Comparison of ENCODE assay signal across 8 cellular contexts in the genomic region with DNA sequence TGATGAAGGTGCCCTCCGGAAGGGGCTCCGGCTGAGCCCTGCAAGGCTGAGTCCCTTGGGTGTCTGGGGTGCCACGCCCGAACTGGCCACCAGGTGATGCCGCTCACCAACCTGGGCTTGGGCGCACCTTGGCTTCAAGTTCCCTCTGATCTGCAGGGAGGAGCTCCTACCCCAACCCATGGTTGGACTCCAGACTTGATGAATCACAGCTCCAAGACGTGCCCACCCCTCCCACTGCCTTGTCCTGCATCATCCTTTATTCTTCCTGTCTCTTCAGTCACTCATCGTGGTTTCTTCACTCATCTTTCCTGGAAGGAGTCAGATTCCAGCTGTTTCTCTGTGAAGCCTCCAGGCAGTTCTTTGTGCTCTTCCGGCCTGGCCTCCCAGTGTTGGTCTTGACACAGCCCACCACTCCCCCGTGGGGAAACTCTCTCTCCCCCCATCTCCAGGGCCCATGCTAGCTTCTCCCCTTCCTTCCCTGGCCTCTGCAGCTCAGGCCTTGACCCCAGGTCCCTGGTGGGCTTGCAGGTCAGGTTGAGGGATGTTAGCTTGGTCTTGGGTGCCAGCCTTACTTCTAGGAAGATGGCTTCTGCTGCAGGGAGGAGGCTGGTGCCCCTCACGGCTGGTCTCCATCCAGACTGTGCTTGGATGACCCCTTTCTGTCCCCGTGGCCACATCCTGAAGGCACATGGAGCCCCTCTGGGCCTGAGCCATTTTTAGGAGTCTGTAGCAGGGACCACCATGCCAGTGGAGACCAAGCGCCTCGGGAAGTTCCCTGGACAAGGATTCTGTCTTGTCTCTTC. TPM values are rescaled to one million over a fixed set of nuclear protein-coding genes. Genes with fewer than 3 reads are reported as not detected.
DNase-seq lines count a peak whose midpoint lies in the region; ATAC-seq lines count a peak whose summit lies in the region.

No MANE protein-coding gene starts in this region.

- H3K27ac ChIP-seq in CD4-positive, CD25-positive, alpha-beta regulatory T cell (ENCODE audit: insufficient read depth, low read length, poor library complexity, severe bottlenecking): no peak overlapping the region
- no peak overlapping the region for H3K27ac ChIP-seq in SJCRH30
- no peak overlapping the region for H3K27ac ChIP-seq in right cardiac atrium (ENCODE audit: low read length)

- peaks cover 9% of the 10 kb centered on the region for H3K36me3 Mint-ChIP-seq in CD4-positive, CD25-positive, alpha-beta regulatory T cell
- peaks cover 15% of the 10 kb centered on the region for H3K36me3 Mint-ChIP-seq in activated naive CD4-positive, alpha-beta T cell treated with anti-CD3 and anti-CD28 coated beads, Interleukin-2, amount 10 ng/mL, durations not matched to agents 7 days and 5 days

- H3K27ac Mint-ChIP-seq in CD4-positive, CD25-positive, alpha-beta regulatory T cell: peak overlapping the region; percentile 80 to 85 (median 83)
- peak overlapping the region; percentile 88 for H3K27ac Mint-ChIP-seq in activated naive CD4-positive, alpha-beta T cell treated with anti-CD3 and anti-CD28 coated beads, Interleukin-2, amount 10 ng/mL, durations not matched to agents 7 days and 5 days

- intact Hi-C loops in right cardiac atrium (cut with DNase I): no loop called here

- no peaks in the 10 kb centered on the region for H3K27me3 ChIP-seq in CD4-positive, CD25-positive, alpha-beta regulatory T cell (ENCODE audit: control insufficient read depth, insufficient read depth, low read length)
- H3K27me3 ChIP-seq in SJCRH30 (peaks cover 4% of the 10 kb centered on the region), right cardiac atrium (ENCODE audit: control insufficient read depth, insufficient read depth) (no peaks in the 10 kb centered on the region)

- CTCF ChIA-PET in activated naive CD4-positive, alpha-beta T cell treated with anti-CD3 and anti-CD28 coated beads, Interleukin-2, amount 10 ng/mL, durations not matched to agents 7 days and 5 days (lab: Charles Lee): interaction anchor here (0.6 to 6.8 kb wide), 17 partner anchors 8 to 557 kb away, joined by 3 to 86 read pairs (median 4); no protein-coding TSS in a partner anchor

- H3K4me3 Mint-ChIP-seq in CD4-positive, CD25-positive, alpha-beta regulatory T cell: peak overlapping the region; percentile 59 to 79 (median 74)
- peak overlapping the region; percentile 48 for H3K4me3 Mint-ChIP-seq in activated naive CD4-positive, alpha-beta T cell treated with anti-CD3 and anti-CD28 coated beads, Interleukin-2, amount 10 ng/mL, durations not matched to agents 7 days and 5 days

- peak; percentile 54 to 74 (median 69) for DNase-seq in CD4-positive, CD25-positive, alpha-beta regulatory T cell
- DNase-seq in HS-5 (ENCODE audit: low read depth) (peak; percentile 35), SJCRH30 (peak; percentile 75 to 83), right cardiac atrium (peak in 2 of 3 donors; percentile 73 to 78)
- DNase-seq in activated naive CD4-positive, alpha-beta T cell treated with anti-CD3 and anti-CD28 coated beads, Interleukin-2, amount 10 ng/mL, durations not matched to agents 7 days and 5 days: peak; percentile 85
- DNase-seq in stimulated activated CD4-positive, alpha-beta T cell treated with anti-CD3 and anti-CD28 coated beads, Interleukin-15, amount 100 ng/mL, for 1 hour (ENCODE audit: low read depth in 1 of 2, low spot score in 1 of 2): peak; percentile 48 to 60

- H3K36me3 ChIP-seq in CD4-positive, CD25-positive, alpha-beta regulatory T cell (ENCODE audit: control insufficient read depth, insufficient read depth, low read length): no peaks in the 10 kb centered on the region
- no peaks in the 10 kb centered on the region for H3K36me3 ChIP-seq in SJCRH30

- H3K4me1 ChIP-seq in CD4-positive, CD25-positive, alpha-beta regulatory T cell (ENCODE audit: control insufficient read depth, insufficient read depth, low read length, poor library complexity, severe bottlenecking): peaks cover 65% of the 10 kb centered on the region
- H3K4me1 ChIP-seq in SJCRH30 (peaks cover 31% of the 10 kb centered on the region), right cardiac atrium (ENCODE audit: control insufficient read depth, insufficient read depth, low read length) (peaks cover 5% of the 10 kb centered on the region)

- peaks cover 0 to 6% (median 1%) of the 10 kb centered on the region in 7 donors for H3K9me3 Mint-ChIP-seq in CD4-positive, CD25-positive, alpha-beta regulatory T cell
- peaks cover 17% of the 10 kb centered on the region for H3K9me3 Mint-ChIP-seq in activated naive CD4-positive, alpha-beta T cell treated with anti-CD3 and anti-CD28 coated beads, Interleukin-2, amount 10 ng/mL, durations not matched to agents 7 days and 5 days

- WGBS in right cardiac atrium: 63% methylated on average over 14 of the region's 14 CpGs

- H3K9me3 ChIP-seq in CD4-positive, CD25-positive, alpha-beta regulatory T cell (ENCODE audit: control insufficient read depth in 2 of 2, low read length in 2 of 2): peaks cover 0 to 8% of the 10 kb centered on the region in 2 experiments
- H3K9me3 ChIP-seq in SJCRH30 (replicated peaks): no peaks in the 10 kb centered on the region; the same call in 1 of the 2 replicates
- H3K9me3 ChIP-seq in right cardiac atrium (ENCODE audit: control insufficient read depth, low read length): no peaks in the 10 kb centered on the region

- peaks cover 12 to 89% (median 45%) of the 10 kb centered on the region in 4 donors for H3K4me1 Mint-ChIP-seq in CD4-positive, CD25-positive, alpha-beta regulatory T cell
- peaks cover 87% of the 10 kb centered on the region for H3K4me1 Mint-ChIP-seq in activated naive CD4-positive, alpha-beta T cell treated with anti-CD3 and anti-CD28 coated beads, Interleukin-2, amount 10 ng/mL, durations not matched to agents 7 days and 5 days

- no peak overlapping the region for H3K4me3 ChIP-seq in CD4-positive, CD25-positive, alpha-beta regulatory T cell (ENCODE audit: low read depth, low read length)
- H3K4me3 ChIP-seq in SJCRH30: no peak overlapping the region
- H3K4me3 ChIP-seq in right cardiac atrium (ENCODE audit: low read length): no peak overlapping the region

- no peaks in the 10 kb centered on the region for H3K27me3 Mint-ChIP-seq in CD4-positive, CD25-positive, alpha-beta regulatory T cell
- H3K27me3 Mint-ChIP-seq in activated naive CD4-positive, alpha-beta T cell treated with anti-CD3 and anti-CD28 coated beads, Interleukin-2, amount 10 ng/mL, durations not matched to agents 7 days and 5 days: peaks cover 29% of the 10 kb centered on the region

- peak; percentile 19 to 28 for ATAC-seq in CD4-positive, CD25-positive, alpha-beta regulatory T cell (ENCODE audit: low read depth in 2 of 2)
- peak; percentile 36 to 43 for ATAC-seq in right cardiac atrium
- no peak for ATAC-seq in GM21423 (IDR thresholded peaks at IDR 0.05; ENCODE audit: unreplicated experiment)
- no peak for ATAC-seq in GM19395 (IDR thresholded peaks at IDR 0.05; ENCODE audit: unreplicated experiment)

RNA-seq across cellular contexts. Expression of a gene that starts 2.6 kb away (rescaled TPM):
- 67.0 TPM for total RNA-seq in CD4-positive, CD25-positive, alpha-beta regulatory T cell
- polyA plus RNA-seq in CD4-positive, CD25-positive, alpha-beta regulatory T cell: 10 to 100 TPM; 12.4 to 33.1 (median 20.3) TPM
- 0.02 TPM in 1 of 2 replicates, not detected in the other for total RNA-seq in SJCRH30 (2014; rRNA removed; shearing (Covaris generic))
- total RNA-seq in right cardiac atrium: under 1 TPM in 2 of 4 donors, not detected in 2; 0.23 to 0.38 TPM
- polyA plus RNA-seq in right cardiac atrium: 0.16 TPM

Comparison
In these comparisons a context has a peak if more than half of its experiments do, and no peak if none do; other contexts are left out.
1. ATAC-seq: peak in CD4-positive, CD25-positive, alpha-beta regulatory T cell (2 of 2) and right cardiac atrium (2 of 2); none in GM21423 (single experiment) and GM19395 (single experiment).
2. DNase-seq: peak in every context shown above with its lines; median percentile 85 in activated naive CD4-positive, alpha-beta T cell treated with anti-CD3 and anti-CD28 coated beads, Interleukin-2, amount 10 ng/mL, durations not matched to agents 7 days and 5 days; 79 in SJCRH30; 76 in right cardiac atrium; 69 in CD4-positive, CD25-positive, alpha-beta regulatory T cell; 54 in stimulated activated CD4-positive, alpha-beta T cell treated with anti-CD3 and anti-CD28 coated beads, Interleukin-15, amount 100 ng/mL, for 1 hour; 35 in HS-5.
3. RNA of a gene that starts 2.6 kb away (total RNA-seq): 67.0 TPM in CD4-positive, CD25-positive, alpha-beta regulatory T cell (single experiment); 0.23 to 0.38 TPM in right cardiac atrium and 0.02 TPM in SJCRH30; every median in the first group is over 10 times any median in the second.